In the genomic region with DNA sequence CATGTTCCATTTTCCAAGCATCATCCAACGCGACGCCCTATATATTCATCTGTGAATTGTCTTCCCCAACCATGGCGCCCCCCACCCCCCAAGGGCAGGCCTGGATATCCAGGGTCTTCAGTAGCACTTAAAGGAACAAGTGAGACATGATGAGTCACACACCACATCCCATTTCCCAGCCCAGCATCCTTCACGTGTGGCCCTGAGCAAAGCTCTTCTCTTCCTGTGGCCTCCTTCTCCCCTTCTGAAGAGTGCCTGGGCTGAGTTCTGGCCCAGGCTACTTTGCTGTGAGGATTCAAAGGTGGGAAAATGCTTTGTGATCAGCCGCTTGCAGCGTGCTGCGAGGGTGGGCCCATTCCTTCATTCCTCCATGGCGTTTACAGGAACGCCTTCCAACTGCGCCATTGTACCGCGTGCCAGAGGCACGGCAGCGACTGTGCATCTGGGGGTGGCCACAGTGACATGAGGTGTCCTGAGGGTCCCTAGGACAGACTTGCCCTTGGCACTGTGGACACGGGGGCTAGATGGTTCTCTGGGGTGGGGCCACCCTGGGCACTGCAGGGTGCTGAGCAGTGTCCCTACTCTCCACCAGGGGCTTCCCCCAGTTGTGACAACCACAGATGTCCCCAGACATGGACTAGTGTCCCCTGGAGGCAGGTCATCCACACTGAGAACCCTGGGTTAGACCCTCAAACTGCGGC, we compare ENCODE assay signal across 1 cellular context.
TF ChIP-seq lines count a peak whose summit lies in the region.

No MANE protein-coding gene starts in this region.

TF ChIP-seq in K562, 482 proteins besides CTCF, POLR2A, EP300 and RAD21:
- no peak for TF ChIP-seq XRCC5 (IDR thresholded peaks at IDR 0.05; ENCODE audit: low read depth, low read length)
- no peak for TF ChIP-seq RBBP5 (IDR thresholded peaks at IDR 0.05; ENCODE audit: borderline replicate concordance, insufficient read depth, low read length, poor library complexity, severe bottlenecking)
- TF ChIP-seq, protein P1, sequence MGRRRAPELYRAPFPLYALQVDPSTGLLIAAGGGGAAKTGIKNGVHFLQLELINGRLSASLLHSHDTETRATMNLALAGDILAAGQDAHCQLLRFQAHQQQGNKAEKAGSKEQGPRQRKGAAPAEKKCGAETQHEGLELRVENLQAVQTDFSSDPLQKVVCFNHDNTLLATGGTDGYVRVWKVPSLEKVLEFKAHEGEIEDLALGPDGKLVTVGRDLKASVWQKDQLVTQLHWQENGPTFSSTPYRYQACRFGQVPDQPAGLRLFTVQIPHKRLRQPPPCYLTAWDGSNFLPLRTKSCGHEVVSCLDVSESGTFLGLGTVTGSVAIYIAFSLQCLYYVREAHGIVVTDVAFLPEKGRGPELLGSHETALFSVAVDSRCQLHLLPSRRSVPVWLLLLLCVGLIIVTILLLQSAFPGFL (CRISPR knock-in tag; IDR thresholded peaks at IDR 0.05), result no peak
- TF ChIP-seq POLR3G (IDR thresholded peaks at IDR 0.05; ENCODE audit: extremely low read depth, insufficient read length, insufficient replicate concordance), result no peak
- TF ChIP-seq ETV1 (tag; conservative IDR thresholded peaks at IDR 0.05; ENCODE audit: low read depth), result no peak
- TF ChIP-seq PHF8 (IDR thresholded peaks at IDR 0.05; ENCODE audit: borderline replicate concordance, low read length), result no peak
- no peak for TF ChIP-seq ZNF436 (CRISPR knock-in tag; IDR thresholded peaks at IDR 0.05)
- TF ChIP-seq, protein P2, sequence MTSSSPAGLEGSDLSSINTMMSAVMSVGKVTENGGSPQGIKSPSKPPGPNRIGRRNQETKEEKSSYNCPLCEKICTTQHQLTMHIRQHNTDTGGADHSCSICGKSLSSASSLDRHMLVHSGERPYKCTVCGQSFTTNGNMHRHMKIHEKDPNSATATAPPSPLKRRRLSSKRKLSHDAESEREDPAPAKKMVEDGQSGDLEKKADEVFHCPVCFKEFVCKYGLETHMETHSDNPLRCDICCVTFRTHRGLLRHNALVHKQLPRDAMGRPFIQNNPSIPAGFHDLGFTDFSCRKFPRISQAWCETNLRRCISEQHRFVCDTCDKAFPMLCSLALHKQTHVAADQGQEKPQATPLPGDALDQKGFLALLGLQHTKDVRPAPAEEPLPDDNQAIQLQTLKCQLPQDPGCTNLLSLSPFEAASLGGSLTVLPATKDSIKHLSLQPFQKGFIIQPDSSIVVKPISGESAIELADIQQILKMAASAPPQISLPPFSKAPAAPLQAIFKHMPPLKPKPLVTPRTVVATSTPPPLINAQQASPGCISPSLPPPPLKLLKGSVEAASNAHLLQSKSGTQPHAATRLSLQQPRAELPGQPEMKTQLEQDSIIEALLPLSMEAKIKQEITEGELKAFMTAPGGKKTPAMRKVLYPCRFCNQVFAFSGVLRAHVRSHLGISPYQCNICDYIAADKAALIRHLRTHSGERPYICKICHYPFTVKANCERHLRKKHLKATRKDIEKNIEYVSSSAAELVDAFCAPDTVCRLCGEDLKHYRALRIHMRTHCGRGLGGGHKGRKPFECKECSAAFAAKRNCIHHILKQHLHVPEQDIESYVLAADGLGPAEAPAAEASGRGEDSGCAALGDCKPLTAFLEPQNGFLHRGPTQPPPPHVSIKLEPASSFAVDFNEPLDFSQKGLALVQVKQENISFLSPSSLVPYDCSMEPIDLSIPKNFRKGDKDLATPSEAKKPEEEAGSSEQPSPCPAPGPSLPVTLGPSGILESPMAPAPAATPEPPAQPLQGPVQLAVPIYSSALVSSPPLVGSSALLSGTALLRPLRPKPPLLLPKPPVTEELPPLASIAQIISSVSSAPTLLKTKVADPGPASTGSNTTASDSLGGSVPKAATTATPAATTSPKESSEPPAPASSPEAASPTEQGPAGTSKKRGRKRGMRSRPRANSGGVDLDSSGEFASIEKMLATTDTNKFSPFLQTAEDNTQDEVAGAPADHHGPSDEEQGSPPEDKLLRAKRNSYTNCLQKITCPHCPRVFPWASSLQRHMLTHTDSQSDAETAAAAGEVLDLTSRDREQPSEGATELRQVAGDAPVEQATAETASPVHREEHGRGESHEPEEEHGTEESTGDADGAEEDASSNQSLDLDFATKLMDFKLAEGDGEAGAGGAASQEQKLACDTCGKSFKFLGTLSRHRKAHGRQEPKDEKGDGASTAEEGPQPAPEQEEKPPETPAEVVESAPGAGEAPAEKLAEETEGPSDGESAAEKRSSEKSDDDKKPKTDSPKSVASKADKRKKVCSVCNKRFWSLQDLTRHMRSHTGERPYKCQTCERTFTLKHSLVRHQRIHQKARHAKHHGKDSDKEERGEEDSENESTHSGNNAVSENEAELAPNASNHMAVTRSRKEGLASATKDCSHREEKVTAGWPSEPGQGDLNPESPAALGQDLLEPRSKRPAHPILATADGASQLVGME (CRISPR knock-in tag; IDR thresholded peaks at IDR 0.05), result no peak
- TF ChIP-seq EGR1 (conservative IDR thresholded peaks at IDR 0.05), result no peak
- no peak for TF ChIP-seq PRPF4 (IDR thresholded peaks at IDR 0.05; ENCODE audit: insufficient read depth, low read depth, low read length, poor library complexity, severe bottlenecking)
- TF ChIP-seq SMARCC2 (IDR thresholded peaks at IDR 0.05; ENCODE audit: low read depth), result no peak
- no peak for TF ChIP-seq ZNF778 (CRISPR knock-in tag; IDR thresholded peaks at IDR 0.05)
- TF ChIP-seq FOSL1 (tag; conservative IDR thresholded peaks at IDR 0.05), result peak; percentile 58
- no peak for TF ChIP-seq BRF1 (IDR thresholded peaks at IDR 0.05; ENCODE audit: borderline replicate concordance, extremely low read depth, insufficient read length)
- TF ChIP-seq ZNF699 (CRISPR knock-in tag; IDR thresholded peaks at IDR 0.05; ENCODE audit: insufficient replicate concordance), result no peak
- TF ChIP-seq ELK1 (CRISPR knock-in tag; IDR thresholded peaks at IDR 0.05), result no peak
- no peak for TF ChIP-seq POLR2H (tag; IDR thresholded peaks at IDR 0.05; ENCODE audit: low read depth)
- TF ChIP-seq FOXP4 (CRISPR knock-in tag; IDR thresholded peaks at IDR 0.05; ENCODE audit: borderline replicate concordance), result no peak
- TF ChIP-seq COPS2 (conservative IDR thresholded peaks at IDR 0.05), result no peak
- no peak for TF ChIP-seq ELF1 (tag; IDR thresholded peaks at IDR 0.05)
- TF ChIP-seq ZBTB7A (IDR thresholded peaks at IDR 0.05; ENCODE audit: borderline replicate concordance, control insufficient read depth, low read depth, low read length), result peak; percentile 23; the same call in 1 of the 2 replicates
- TF ChIP-seq RHOXF2B (CRISPR knock-in tag; conservative IDR thresholded peaks at IDR 0.05), result no peak
- peak; percentile 34; the same call in 1 of the 2 replicates for TF ChIP-seq JUND (IDR thresholded peaks at IDR 0.05; ENCODE audit: borderline replicate concordance, low read depth, low read length)
- TF ChIP-seq JUND (tag; IDR thresholded peaks at IDR 0.05; ENCODE audit: borderline replicate concordance, low read depth, low read length), result no peak
- TF ChIP-seq POLR2G (IDR thresholded peaks at IDR 0.05; ENCODE audit: low read depth, low read length), result peak; percentile 45; the same call in 1 of the 2 replicates
- no peak for TF ChIP-seq ZC3H11A (IDR thresholded peaks at IDR 0.05; ENCODE audit: low read depth, low read length)
- TF ChIP-seq, protein P3, sequence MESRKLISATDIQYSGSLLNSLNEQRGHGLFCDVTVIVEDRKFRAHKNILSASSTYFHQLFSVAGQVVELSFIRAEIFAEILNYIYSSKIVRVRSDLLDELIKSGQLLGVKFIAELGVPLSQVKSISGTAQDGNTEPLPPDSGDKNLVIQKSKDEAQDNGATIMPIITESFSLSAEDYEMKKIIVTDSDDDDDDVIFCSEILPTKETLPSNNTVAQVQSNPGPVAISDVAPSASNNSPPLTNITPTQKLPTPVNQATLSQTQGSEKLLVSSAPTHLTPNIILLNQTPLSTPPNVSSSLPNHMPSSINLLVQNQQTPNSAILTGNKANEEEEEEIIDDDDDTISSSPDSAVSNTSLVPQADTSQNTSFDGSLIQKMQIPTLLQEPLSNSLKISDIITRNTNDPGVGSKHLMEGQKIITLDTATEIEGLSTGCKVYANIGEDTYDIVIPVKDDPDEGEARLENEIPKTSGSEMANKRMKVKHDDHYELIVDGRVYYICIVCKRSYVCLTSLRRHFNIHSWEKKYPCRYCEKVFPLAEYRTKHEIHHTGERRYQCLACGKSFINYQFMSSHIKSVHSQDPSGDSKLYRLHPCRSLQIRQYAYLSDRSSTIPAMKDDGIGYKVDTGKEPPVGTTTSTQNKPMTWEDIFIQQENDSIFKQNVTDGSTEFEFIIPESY (CRISPR knock-in tag; IDR thresholded peaks at IDR 0.05), result peak; percentile 85
- no peak for TF ChIP-seq ZNF263 (CRISPR knock-in tag; IDR thresholded peaks at IDR 0.05; ENCODE audit: borderline replicate concordance)
- no peak for TF ChIP-seq POLR2AphosphoS5 (IDR thresholded peaks at IDR 0.05; ENCODE audit: control insufficient read depth, insufficient read depth, low read depth, low read length)
- no peak for TF ChIP-seq ZNF696 (CRISPR knock-in tag; conservative IDR thresholded peaks at IDR 0.05)
- no peak for TF ChIP-seq BRD9 (IDR thresholded peaks at IDR 0.05; ENCODE audit: low read depth, partially characterized antibody)
- TF ChIP-seq ZNF586 (CRISPR knock-in tag; conservative IDR thresholded peaks at IDR 0.05), result no peak
- TF ChIP-seq, protein P4, sequence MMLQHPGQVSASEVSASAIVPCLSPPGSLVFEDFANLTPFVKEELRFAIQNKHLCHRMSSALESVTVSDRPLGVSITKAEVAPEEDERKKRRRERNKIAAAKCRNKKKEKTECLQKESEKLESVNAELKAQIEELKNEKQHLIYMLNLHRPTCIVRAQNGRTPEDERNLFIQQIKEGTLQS (IDR thresholded peaks at IDR 0.05), result peak; percentile 47; the same call in 1 of the 2 replicates
- TF ChIP-seq, protein P4 (CRISPR knock-in tag; conservative IDR thresholded peaks at IDR 0.05), result no peak
- TF ChIP-seq CTCFL (IDR thresholded peaks at IDR 0.05; ENCODE audit: borderline replicate concordance, insufficient read depth, low read depth, low read length, poor library complexity, severe bottlenecking), result peak; percentile 7
- TF ChIP-seq NFE2L1 (tag; IDR thresholded peaks at IDR 0.05; ENCODE audit: borderline replicate concordance, low read depth), result no peak
- TF ChIP-seq, protein P5, sequence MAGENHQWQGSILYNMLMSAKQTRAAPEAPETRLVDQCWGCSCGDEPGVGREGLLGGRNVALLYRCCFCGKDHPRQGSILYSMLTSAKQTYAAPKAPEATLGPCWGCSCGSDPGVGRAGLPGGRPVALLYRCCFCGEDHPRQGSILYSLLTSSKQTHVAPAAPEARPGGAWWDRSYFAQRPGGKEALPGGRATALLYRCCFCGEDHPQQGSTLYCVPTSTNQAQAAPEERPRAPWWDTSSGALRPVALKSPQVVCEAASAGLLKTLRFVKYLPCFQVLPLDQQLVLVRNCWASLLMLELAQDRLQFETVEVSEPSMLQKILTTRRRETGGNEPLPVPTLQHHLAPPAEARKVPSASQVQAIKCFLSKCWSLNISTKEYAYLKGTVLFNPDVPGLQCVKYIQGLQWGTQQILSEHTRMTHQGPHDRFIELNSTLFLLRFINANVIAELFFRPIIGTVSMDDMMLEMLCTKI (IDR thresholded peaks at IDR 0.05; ENCODE audit: partially characterized antibody), result no peak
- TF ChIP-seq JUNB (CRISPR knock-in tag; conservative IDR thresholded peaks at IDR 0.05), result no peak
- TF ChIP-seq KDM1A (IDR thresholded peaks at IDR 0.05), result no peak
- no peak for TF ChIP-seq MIER1 (IDR thresholded peaks at IDR 0.05; ENCODE audit: low read depth)
- TF ChIP-seq GTF2B (IDR thresholded peaks at IDR 0.05; ENCODE audit: extremely low read depth, insufficient read length), result no peak
